ENCODE assay signal across 10 cellular contexts in the genomic region with DNA sequence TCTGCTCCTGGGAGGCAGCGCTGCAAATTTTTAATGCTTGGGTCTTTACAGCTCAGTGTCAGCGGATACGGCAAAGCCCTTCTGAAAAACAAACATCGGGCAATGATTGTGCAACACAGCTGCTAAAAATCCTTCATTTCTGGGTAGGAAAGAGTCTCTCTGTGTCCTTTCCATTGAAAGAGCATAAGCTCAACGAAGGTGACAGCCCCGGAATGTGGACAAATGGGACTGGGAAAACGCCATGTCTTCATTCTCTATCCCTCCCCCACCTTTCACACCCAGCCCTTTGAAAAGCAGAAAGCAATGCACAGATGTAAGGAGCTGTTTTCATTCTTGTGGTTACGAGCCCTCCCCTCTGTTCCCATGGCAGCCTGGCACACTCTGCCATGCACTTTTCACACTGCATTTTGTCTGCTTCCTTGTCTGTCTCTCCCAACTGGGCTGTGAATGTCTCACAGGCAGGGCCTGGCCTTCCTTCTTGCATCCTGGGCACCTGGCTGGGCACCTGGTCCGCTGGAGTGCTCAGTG. TPM values are rescaled to one million over a fixed set of nuclear protein-coding genes. Genes with fewer than 3 reads are reported as not detected.
DNase-seq lines count a peak whose midpoint lies in the region; ATAC-seq and TF ChIP-seq lines count a peak whose summit lies in the region.
"Had no signal": no experiment of that assay in that cellular context is flagged by ENCODE, and none has a peak within 500 bp of the region (broad histone marks: within the 10 kb centered on the region; RNA-seq: fewer than 3 reads in every experiment).

No MANE protein-coding gene starts in this region.

- no peak overlapping the region for H3K4me3 ChIP-seq in gastroesophageal sphincter
- no peak overlapping the region for H3K4me3 ChIP-seq in WERI-Rb-1 (ENCODE audit: low read depth, low read length)
- H3K4me3 ChIP-seq: testis had no signal

- no peaks in the 10 kb centered on the region for H3K9me3 ChIP-seq in gastroesophageal sphincter
- no peaks in the 10 kb centered on the region for H3K9me3 ChIP-seq in WERI-Rb-1 (ENCODE audit: severe bottlenecking)
- H3K9me3 ChIP-seq: testis had no signal

- WGBS in gastroesophageal sphincter (ENCODE audit: low coverage in 1 of 2), 2 donors: 20 to 33% methylated on average over 1 to 7 of the region's 9 CpGs

- peak overlapping the region; percentile 6 for H3K27ac ChIP-seq in caudate nucleus (ENCODE audit: low read depth, low read length)
- H3K27ac ChIP-seq in gastroesophageal sphincter: no peak overlapping the region
- H3K27ac ChIP-seq in WERI-Rb-1: no peak overlapping the region
- H3K27ac ChIP-seq: testis had no signal

- DNase-seq in ELF-1 (ENCODE audit: low read depth, low spot score): peak; percentile 45
- peak; percentile 34 for DNase-seq in NCI-H2171 (lab: John Stamatoyannopoulos, UW)
- DNase-seq in caudate nucleus (lab: John Stamatoyannopoulos, UW): peak in 3 of 61 donors; percentile 17 to 39 (median 35)
- DNase-seq in occipital lobe (lab: John Stamatoyannopoulos, UW): peak; percentile 45
- DNase-seq in DMS114 treated with DMSO at 0.1 percent for 48 hours (lab: John Stamatoyannopoulos, UW; ENCODE audit: unreplicated experiment): no peak
- DNase-seq in SHP77 (lab: John Stamatoyannopoulos, UW): no peak
- DNase-seq in WERI-Rb-1: no peak
- DNase-seq: activated CD4-positive, alpha-beta T cell treated with anti-CD3 and anti-CD28 coated beads, Interleukin-2, amount 10 ng/mL, durations not matched to agents 24 days and 14 days; testis had no signal

- no peak for TF ChIP-seq CTCF in gastroesophageal sphincter (IDR thresholded peaks at IDR 0.05)
- no peak for TF ChIP-seq CTCF in WERI-Rb-1 (IDR thresholded peaks at IDR 0.05; ENCODE audit: low read depth, low read length)

- H3K36me3 ChIP-seq in gastroesophageal sphincter (peaks cover 0 to 5% of the 10 kb centered on the region in 2 donors), WERI-Rb-1 (no peaks in the 10 kb centered on the region)

- no peak for TF ChIP-seq POLR2A in gastroesophageal sphincter (IDR thresholded peaks at IDR 0.05)

- ATAC-seq in gastroesophageal sphincter: no peak

- peaks cover 0 to 15% (median 0%) of the 10 kb centered on the region in 3 donors for H3K4me1 ChIP-seq in gastroesophageal sphincter

- no peak for TF ChIP-seq EP300 in gastroesophageal sphincter (IDR thresholded peaks at IDR 0.05)

- peaks cover 4% of the 10 kb centered on the region for H3K27me3 ChIP-seq in gastroesophageal sphincter
- no peaks in the 10 kb centered on the region for H3K27me3 ChIP-seq in WERI-Rb-1 (ENCODE audit: insufficient read depth, low read depth, severe bottlenecking)
- H3K27me3 ChIP-seq: testis had no signal

RNA-seq across cellular contexts. Expression of a gene that starts 16.1 kb away (rescaled TPM):
- total RNA-seq in occipital lobe (15.9 TPM), gastroesophageal sphincter (10 to 100 TPM in 1 of 4 donors, 1 to 10 TPM in 3; 3.6 to 13.1 (median 7.4) TPM)

Comparison
In these comparisons a context has a peak if more than half of its experiments do, and no peak if none do; other contexts are left out.
1. DNase-seq: peak in ELF-1 (single experiment), NCI-H2171 (single experiment) and occipital lobe (single experiment); none in DMS114 treated with DMSO at 0.1 percent for 48 hours (single experiment), SHP77 (0 of 2) and WERI-Rb-1 (single experiment).